Comparison of ENCODE assay signal across 2 cellular contexts in the genomic region with DNA sequence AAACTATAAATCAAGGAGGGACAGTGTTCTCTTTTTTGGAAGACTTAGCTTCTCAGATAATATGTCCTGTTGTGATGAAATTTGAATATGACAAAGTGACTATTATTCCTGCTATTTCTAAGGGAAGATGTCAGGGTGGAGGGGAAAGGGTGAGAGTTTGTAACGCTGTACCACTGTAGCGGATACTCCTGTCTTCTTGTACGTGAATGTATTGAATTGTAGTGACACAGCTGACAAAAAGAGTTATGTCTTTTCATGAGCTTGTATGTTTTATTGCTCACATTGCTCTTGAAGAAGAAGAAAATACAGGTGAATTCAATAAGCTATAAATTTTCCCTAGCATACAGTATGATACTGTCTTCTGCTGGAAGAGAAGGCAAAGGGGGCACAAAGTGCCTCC.
TF ChIP-seq lines count a peak whose summit lies in the region.

No MANE protein-coding gene starts in this region.

TF ChIP-seq in H1, 55 proteins besides CTCF, POLR2A, EP300 and RAD21:
- no peak for TF ChIP-seq JUND (IDR thresholded peaks at IDR 0.05; ENCODE audit: low read length)
- TF ChIP-seq, protein P1, sequence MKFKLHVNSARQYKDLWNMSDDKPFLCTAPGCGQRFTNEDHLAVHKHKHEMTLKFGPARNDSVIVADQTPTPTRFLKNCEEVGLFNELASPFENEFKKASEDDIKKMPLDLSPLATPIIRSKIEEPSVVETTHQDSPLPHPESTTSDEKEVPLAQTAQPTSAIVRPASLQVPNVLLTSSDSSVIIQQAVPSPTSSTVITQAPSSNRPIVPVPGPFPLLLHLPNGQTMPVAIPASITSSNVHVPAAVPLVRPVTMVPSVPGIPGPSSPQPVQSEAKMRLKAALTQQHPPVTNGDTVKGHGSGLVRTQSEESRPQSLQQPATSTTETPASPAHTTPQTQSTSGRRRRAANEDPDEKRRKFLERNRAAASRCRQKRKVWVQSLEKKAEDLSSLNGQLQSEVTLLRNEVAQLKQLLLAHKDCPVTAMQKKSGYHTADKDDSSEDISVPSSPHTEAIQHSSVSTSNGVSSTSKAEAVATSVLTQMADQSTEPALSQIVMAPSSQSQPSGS (IDR thresholded peaks at IDR 0.05; ENCODE audit: low read length) = no peak
- TF ChIP-seq, protein P2, sequence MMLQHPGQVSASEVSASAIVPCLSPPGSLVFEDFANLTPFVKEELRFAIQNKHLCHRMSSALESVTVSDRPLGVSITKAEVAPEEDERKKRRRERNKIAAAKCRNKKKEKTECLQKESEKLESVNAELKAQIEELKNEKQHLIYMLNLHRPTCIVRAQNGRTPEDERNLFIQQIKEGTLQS (IDR thresholded peaks at IDR 0.05; ENCODE audit: insufficient read depth, low read depth, low read length) = no peak
- no peak for TF ChIP-seq ASH2L (IDR thresholded peaks at IDR 0.05; ENCODE audit: low read length)
- TF ChIP-seq POLR2AphosphoS5 (IDR thresholded peaks at IDR 0.05; ENCODE audit: low read depth, low read length) = no peak
- TF ChIP-seq NANOG (IDR thresholded peaks at IDR 0.05; ENCODE audit: insufficient read depth, low read depth, low read length, poor library complexity, severe bottlenecking) = no peak
- TF ChIP-seq BRCA1 (IDR thresholded peaks at IDR 0.05; ENCODE audit: low read depth, low read length) = no peak
- no peak for TF ChIP-seq KDM1A (IDR thresholded peaks at IDR 0.05; ENCODE audit: borderline replicate concordance, low read length)

TF ChIP-seq in neural cell, 6 proteins besides CTCF, POLR2A, EP300 and RAD21:
- TF ChIP-seq POLR2AphosphoS5 (IDR thresholded peaks at IDR 0.05) (peak; percentile 70), TAF1 (IDR thresholded peaks at IDR 0.05; ENCODE audit: low read depth) (no peak)
